ENCODE assay signal across 8 cellular contexts in genomic region chr7:13989944-13990295, GRCh38. TPM values are rescaled to one million over a fixed set of nuclear protein-coding genes. Genes with fewer than 3 reads are reported as not detected.
DNase-seq lines count a peak whose midpoint lies in the region; ATAC-seq and TF ChIP-seq lines count a peak whose summit lies in the region.

No MANE protein-coding gene starts in this region.

- peak overlapping the region; percentile 99 for H2AFZ ChIP-seq in neuron (ENCODE audit: low read depth, low read length)

- peaks cover 17 to 24% (median 21%) of the 10 kb centered on the region in 10 experiments for H3K4me1 ChIP-seq in BLaER1 treated with 17β-estradiol and CSF1 and Interleukin-3, amounts not matched to agents 10 nM and 100 nM
- H3K4me1 ChIP-seq in neuron (ENCODE audit: insufficient read depth, low read length): peaks cover 32% of the 10 kb centered on the region

- H3K36me3 ChIP-seq in BLaER1 treated with 17β-estradiol and CSF1 and Interleukin-3, amounts not matched to agents 10 nM and 100 nM: no peaks in the 10 kb centered on the region
- H3K36me3 ChIP-seq in neuron (ENCODE audit: insufficient read depth, low read length): no peaks in the 10 kb centered on the region

- peak; percentile 68 for DNase-seq in NCI-H345 (lab: John Stamatoyannopoulos, UW)
- DNase-seq in epithelial cell of proximal tubule (ENCODE audit: low read depth): no peak
- no peak for DNase-seq in 8988T
- no peak for DNase-seq in GDM1 (lab: John Stamatoyannopoulos, UW)
- no peak for DNase-seq in activated CD4-positive, alpha-beta T cell treated with anti-CD3 and anti-CD28 coated beads for 1 hour

- no peaks in the 10 kb centered on the region for H3K27me3 ChIP-seq in BLaER1 treated with 17β-estradiol and CSF1 and Interleukin-3, amounts not matched to agents 10 nM and 100 nM
- no peaks in the 10 kb centered on the region for H3K27me3 ChIP-seq in neuron (ENCODE audit: insufficient read depth, low read length)

- no peaks in the 10 kb centered on the region for H3K9me3 ChIP-seq in BLaER1 treated with 17β-estradiol and CSF1 and Interleukin-3, amounts not matched to agents 10 nM and 100 nM (replicated peaks in 1 of 11)
- no peaks in the 10 kb centered on the region for H3K9me3 ChIP-seq in neuron (ENCODE audit: low read length)

- H3K27ac ChIP-seq in BLaER1 treated with 17β-estradiol and CSF1 and Interleukin-3, amounts not matched to agents 10 nM and 100 nM: peak overlapping the region; percentile 70 to 95 (median 86)

- peak overlapping the region; percentile 59 to 80 (median 74) for H3K4me3 ChIP-seq in BLaER1 treated with 17β-estradiol and CSF1 and Interleukin-3, amounts not matched to agents 10 nM and 100 nM
- H3K4me3 ChIP-seq in epithelial cell of proximal tubule (ENCODE audit: low read depth, low read length) (peak overlapping the region; percentile 84), neuron (ENCODE audit: low read length) (peak overlapping the region; percentile 79)

- H4K20me1 ChIP-seq in BLaER1 treated with 17β-estradiol and CSF1 and Interleukin-3, amounts not matched to agents 10 nM and 100 nM: no peaks in the 10 kb centered on the region

- no peak for TF ChIP-seq CTCF in epithelial cell of proximal tubule (conservative IDR thresholded peaks at IDR 0.05; ENCODE audit: low read depth, low read length)

- H3K9ac ChIP-seq in BLaER1 treated with 17β-estradiol and CSF1 and Interleukin-3, amounts not matched to agents 10 nM and 100 nM: peak overlapping the region; percentile 75 to 92 (median 84)

- no peak for ATAC-seq in HG03565 (IDR thresholded peaks at IDR 0.05; ENCODE audit: unreplicated experiment)

- peak overlapping the region; percentile 82 to 97 (median 94) for H3K4me2 ChIP-seq in BLaER1 treated with 17β-estradiol and CSF1 and Interleukin-3, amounts not matched to agents 10 nM and 100 nM

RNA-seq across cellular contexts. Expression of gene ETV1, which starts 0.5 kb away (rescaled TPM):
- 5.1 and 5.8 TPM in 2 replicates for total RNA-seq in epithelial cell of proximal tubule
